In genomic region chr1:24963943-24964677, GRCh38 we compare ENCODE assay signal across 13 cellular contexts. TPM values are rescaled to one million over a fixed set of nuclear protein-coding genes. Genes with fewer than 3 reads are reported as not detected.
DNase-seq lines count a peak whose midpoint lies in the region; ATAC-seq, FAIRE-seq and TF ChIP-seq lines count a peak whose summit lies in the region.
"Had no signal": no experiment of that assay in that cellular context is flagged by ENCODE, and none has a peak within 500 bp of the region (broad histone marks: within the 10 kb centered on the region; RNA-seq: fewer than 3 reads in every experiment).

No MANE protein-coding gene starts in this region.

- ATAC-seq in central memory CD8-positive, alpha-beta T cell (replicated peaks; ENCODE audit: extremely low read depth, poor library complexity, severe bottlenecking), result no peak
- no peak for ATAC-seq in HG03520 (IDR thresholded peaks at IDR 0.05; ENCODE audit: unreplicated experiment)
- no peak for ATAC-seq in GM18517 (IDR thresholded peaks at IDR 0.05; ENCODE audit: unreplicated experiment)

- H3K4me3 Mint-ChIP-seq in T-helper 1 cell treated with Interleukin-12 subunit alpha and Interleukin-12 subunit beta and Interleukin-4 antibody, amounts not matched to agents 30 μg/mL and 1 μg/mL, for 36 hours, result peak overlapping the region; percentile 90
- peak overlapping the region; percentile 90 for H3K4me3 Mint-ChIP-seq in central memory CD8-positive, alpha-beta T cell

- no peak for TF ChIP-seq CTCF in NB4 (IDR thresholded peaks at IDR 0.05; ENCODE audit: low read depth, low read length)

- H3K27me3 ChIP-seq in small intestine (ENCODE audit: control insufficient read depth in 2 of 2, insufficient read depth in 2 of 2, low read length in 2 of 2), result no peaks in the 10 kb centered on the region

- H3K27me3 Mint-ChIP-seq in T-helper 1 cell treated with Interleukin-12 subunit alpha and Interleukin-12 subunit beta and Interleukin-4 antibody, amounts not matched to agents 30 μg/mL and 1 μg/mL, for 36 hours (ENCODE audit: low read depth), result no peaks in the 10 kb centered on the region
- no peaks in the 10 kb centered on the region for H3K27me3 Mint-ChIP-seq in central memory CD8-positive, alpha-beta T cell

- WGBS in small intestine, 3 donors, result 70 to 81% (median 80%) methylated on average over 22 to 23 of the region's 23 CpGs

- H3K4me3 ChIP-seq in NB4 (ENCODE audit: low read depth, low read length), result peak overlapping the region; percentile 62
- H3K4me3 ChIP-seq in small intestine (ENCODE audit: low read depth in 1 of 2, low read length in 2 of 2), result peak overlapping the region in 1 of 2 donors; percentile 52
- H3K4me3 ChIP-seq: suprapubic skin had no signal

- H3K27ac Mint-ChIP-seq in T-helper 1 cell treated with Interleukin-12 subunit alpha and Interleukin-12 subunit beta and Interleukin-4 antibody, amounts not matched to agents 30 μg/mL and 1 μg/mL, for 36 hours, result peak overlapping the region; percentile 99
- peak overlapping the region; percentile 97 for H3K27ac Mint-ChIP-seq in central memory CD8-positive, alpha-beta T cell (ENCODE audit: low read depth)

- peak overlapping the region; percentile 56 to 71 for H3K27ac ChIP-seq in small intestine (ENCODE audit: low read depth in 1 of 2, low read length in 1 of 2)
- H3K27ac ChIP-seq: 22Rv1, suprapubic skin had no signal

- no peak for FAIRE-seq in small intestine (lab: Jason Lieb, UNC)

- no peak for TF ChIP-seq POLR2A in NB4 (IDR thresholded peaks at IDR 0.05; ENCODE audit: extremely low read depth, insufficient read length)

- no peaks in the 10 kb centered on the region for H3K36me3 ChIP-seq in small intestine (ENCODE audit: control insufficient read depth in 2 of 2, insufficient read depth in 2 of 2, low read length in 2 of 2)
- H3K36me3 ChIP-seq: suprapubic skin had no signal

- DNase-seq in T-helper 1 cell, result no peak
- DNase-seq in NB4 (ENCODE audit: low read depth), result no peak
- DNase-seq in central memory CD8-positive, alpha-beta T cell (ENCODE audit: low spot score in 2 of 2), result no peak
- DNase-seq in small intestine, result no peak
- no peak for DNase-seq in medulla oblongata (ENCODE audit: extremely low spot score)
- DNase-seq: DMS79, NCI-H510A, SHP77 treated with DMSO at 0.1 percent for 48 hours had no signal

- no peaks in the 10 kb centered on the region for H3K9me3 ChIP-seq in small intestine (ENCODE audit: control insufficient read depth, low read depth)
- H3K9me3 ChIP-seq: suprapubic skin had no signal

- no peaks in the 10 kb centered on the region for H3K9me3 Mint-ChIP-seq in T-helper 1 cell treated with Interleukin-12 subunit alpha and Interleukin-12 subunit beta and Interleukin-4 antibody, amounts not matched to agents 30 μg/mL and 1 μg/mL, for 36 hours
- no peaks in the 10 kb centered on the region for H3K9me3 Mint-ChIP-seq in central memory CD8-positive, alpha-beta T cell

- H3K36me3 Mint-ChIP-seq in T-helper 1 cell treated with Interleukin-12 subunit alpha and Interleukin-12 subunit beta and Interleukin-4 antibody, amounts not matched to agents 30 μg/mL and 1 μg/mL, for 36 hours (ENCODE audit: low read depth), result peaks cover 41% of the 10 kb centered on the region
- peaks cover 14% of the 10 kb centered on the region for H3K36me3 Mint-ChIP-seq in central memory CD8-positive, alpha-beta T cell (ENCODE audit: insufficient read depth)

- peaks cover 79% of the 10 kb centered on the region for H3K4me1 Mint-ChIP-seq in T-helper 1 cell treated with Interleukin-12 subunit alpha and Interleukin-12 subunit beta and Interleukin-4 antibody, amounts not matched to agents 30 μg/mL and 1 μg/mL, for 36 hours (ENCODE audit: low read depth)
- peaks cover 76% of the 10 kb centered on the region for H3K4me1 Mint-ChIP-seq in central memory CD8-positive, alpha-beta T cell

- no peaks in the 10 kb centered on the region for H3K4me1 ChIP-seq in small intestine (ENCODE audit: control insufficient read depth in 2 of 2, insufficient read depth in 1 of 2, low read depth in 1 of 2, low read length in 1 of 2)
- H3K4me1 ChIP-seq: suprapubic skin had no signal

RNA-seq across cellular contexts. Expression of gene RUNX3, which starts 34.0 kb away (rescaled TPM):
- polyA plus RNA-seq in small intestine, result 1 to 10 TPM; 1.1 to 5.4 (median 2.2) TPM
